Comparison of ENCODE assay signal across 8 cellular contexts in genomic region chr11:10809373-10810199, GRCh38. TPM values are rescaled to one million over a fixed set of nuclear protein-coding genes. Genes with fewer than 3 reads are reported as not detected.
DNase-seq lines count a peak whose midpoint lies in the region; ATAC-seq and TF ChIP-seq lines count a peak whose summit lies in the region.

No MANE protein-coding gene starts in this region.

- ATAC-seq in GM18868 (IDR thresholded peaks at IDR 0.05; ENCODE audit: unreplicated experiment) (peak; percentile 20), HG03095 (IDR thresholded peaks at IDR 0.05; ENCODE audit: unreplicated experiment) (peak; percentile 20)

- H3K4me3 ChIP-seq in BJ (ENCODE audit: low read depth, low read length), result peak overlapping the region; percentile 50
- H3K4me3 ChIP-seq in Peyer's patch, result peak overlapping the region; percentile 92 to 97 (median 94)

- H3K4me1 ChIP-seq in Peyer's patch, result peaks cover 0 to 24% (median 6%) of the 10 kb centered on the region in 4 donors

- CTCF ChIA-PET in BJ (lab: Yijun Ruan, JAX), result interaction anchor here (0.6 to 2.7 kb wide), 9 partner anchors 10 to 212 kb away, joined by 3 to 10 read pairs (median 4); no protein-coding TSS in a partner anchor

- peak; percentile 21 for DNase-seq in BJ (ENCODE audit: low read depth)
- DNase-seq in Peyer's patch, result peak in 2 of 3 donors; percentile 50 to 68
- DNase-seq in T47D (ENCODE audit: low read depth in 1 of 2, low spot score in 1 of 2), result peak; percentile 12 to 48
- DNase-seq in inferior parietal cortex (ENCODE audit: extremely low spot score), result peak; percentile 40
- DNase-seq in stimulated activated CD4-positive, alpha-beta T cell treated with anti-CD3 and anti-CD28 coated beads, Interleukin-15, amount 100 ng/mL, for 24 hours, result peak; percentile 63
- DNase-seq in ecto neural progenitor cell (ENCODE audit: low spot score), result no peak

- POLR2A ChIA-PET in BJ (lab: Charles Lee), result interaction anchor here (0.6 to 2.1 kb wide), 16 partner anchors 9 to 395 kb away, joined by 3 to 24 read pairs (median 4); partner anchors contain the start of genes CTR9 and ZBED5

- H3K36me3 ChIP-seq in BJ (ENCODE audit: control insufficient read depth, insufficient read depth, low read length), result peaks cover 5% of the 10 kb centered on the region; the same call in 1 of the 2 replicates
- H3K36me3 ChIP-seq in Peyer's patch, result peaks cover 0 to 24% (median 0%) of the 10 kb centered on the region in 3 donors

- no peak for TF ChIP-seq POLR2A in Peyer's patch (IDR thresholded peaks at IDR 0.05)

- in situ Hi-C loops in T47D (cut with HindIII; ENCODE audit: low pct_unique_long_range_greater_than_20kb, low sequenced_read_pairs), result no loop called here

- H3K27me3 ChIP-seq in BJ (ENCODE audit: control insufficient read depth, insufficient read depth, low read length) (no peaks in the 10 kb centered on the region), Peyer's patch (no peaks in the 10 kb centered on the region)

- H3K9me3 ChIP-seq in Peyer's patch, result no peaks in the 10 kb centered on the region

- no peak for TF ChIP-seq CTCF in BJ (IDR thresholded peaks at IDR 0.05; ENCODE audit: insufficient read depth, low read depth, low read length)
- peak in 1 of 6 experiments; percentile 7 for TF ChIP-seq CTCF in Peyer's patch (IDR thresholded peaks at IDR 0.05)

- peak overlapping the region; percentile 94 to 98 (median 96) for H3K27ac ChIP-seq in Peyer's patch

RNA-seq across cellular contexts. Expression of gene EIF4G2, which starts 0.9 kb away (rescaled TPM):
- polyA plus RNA-seq in BJ (2011; rRNA removed), result 472 and 1,009 TPM in 2 replicates
- polyA minus RNA-seq in BJ (2011; rRNA and poly(A)+ RNA removed), result 392 and 515 TPM in 2 replicates
- 100 to 1,000 TPM; 339 to 452 (median 371) TPM for total RNA-seq in Peyer's patch

RNA-seq across cellular contexts. Expression of gene ZBED5, which starts 48.3 kb away (rescaled TPM):
- polyA plus RNA-seq in BJ (2011; rRNA removed), result 43.0 and 75.4 TPM in 2 replicates
- 80.8 and 172 TPM in 2 replicates for polyA minus RNA-seq in BJ (2011; rRNA and poly(A)+ RNA removed)
- 10 to 100 TPM; 23.8 to 47.0 (median 31.9) TPM for total RNA-seq in Peyer's patch

RNA-seq across cellular contexts. Expression of gene CTR9, which starts 58.5 kb away (rescaled TPM):
- 6.6 and 16.7 TPM in 2 replicates for polyA plus RNA-seq in BJ (2011; rRNA removed)
- polyA minus RNA-seq in BJ (2011; rRNA and poly(A)+ RNA removed), result 7.8 and 8.0 TPM in 2 replicates
- 10 to 100 TPM; 15.0 to 31.0 (median 22.4) TPM for total RNA-seq in Peyer's patch
